In the genomic region with DNA sequence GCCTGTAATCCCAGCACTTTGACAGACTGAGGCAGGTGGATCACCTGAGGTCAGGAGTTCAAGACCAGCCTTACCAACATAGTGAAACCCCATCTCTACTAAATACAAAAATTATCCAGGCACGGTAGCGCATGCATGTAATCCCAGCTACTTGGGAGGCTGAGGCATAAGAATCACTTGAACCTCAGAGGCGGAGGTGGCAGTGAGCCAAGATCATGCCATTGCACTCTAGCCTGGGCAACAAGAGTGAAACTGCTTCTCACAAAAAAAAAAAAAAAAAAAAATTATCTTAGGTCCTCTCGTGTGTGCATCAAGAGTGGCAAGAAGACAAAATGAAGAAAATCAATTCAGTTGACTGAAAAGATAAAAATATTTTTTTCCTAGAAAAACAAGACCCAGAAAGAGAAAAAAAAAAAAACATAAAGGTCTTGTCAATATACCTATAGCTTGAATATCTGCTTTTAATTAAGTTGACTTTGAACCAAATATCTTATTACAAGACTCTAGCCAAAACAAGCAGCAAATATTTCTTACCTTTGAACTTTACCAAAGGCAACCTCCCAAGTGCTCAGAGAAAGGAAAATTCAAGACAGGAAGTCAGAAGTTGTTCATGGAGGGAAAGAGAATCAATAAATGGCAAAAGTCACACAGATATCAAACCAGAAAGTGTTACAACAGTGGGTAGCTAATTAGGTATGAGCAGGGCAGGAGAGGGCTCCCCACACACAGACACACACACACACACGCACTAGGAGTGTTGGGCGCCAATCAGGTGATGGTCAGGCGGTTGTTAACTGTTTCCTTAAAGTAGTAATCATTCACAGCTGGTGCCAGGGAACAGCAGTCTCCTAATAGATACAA, we compare ENCODE assay signal across 22 cellular contexts. TPM values are rescaled to one million over a fixed set of nuclear protein-coding genes. Genes with fewer than 3 reads are reported as not detected.
"Had no signal": no experiment of that assay in that cellular context is flagged by ENCODE, and none has a peak within 500 bp of the region (broad histone marks: within the 10 kb centered on the region; RNA-seq: fewer than 3 reads in every experiment).

No MANE protein-coding gene starts in this region.

- H3K27me3 ChIP-seq: esophagus squamous epithelium, hepatocyte, neutrophil, sigmoid colon, upper lobe of left lung, vagina had no signal

- H3K27ac Mint-ChIP-seq: effector memory CD8-positive, alpha-beta T cell had no signal

- H3K27ac ChIP-seq: epithelial cell of prostate, esophagus squamous epithelium, hepatocyte, neutrophil, sigmoid colon, skin epidermis, vagina had no signal

- H3K27me3 Mint-ChIP-seq: effector memory CD8-positive, alpha-beta T cell had no signal

- H3K36me3 ChIP-seq: esophagus squamous epithelium, neutrophil, sigmoid colon, upper lobe of left lung, vagina had no signal

- H3K9me3 ChIP-seq: vagina had no signal

- H3K9me3 Mint-ChIP-seq: effector memory CD8-positive, alpha-beta T cell had no signal

- ATAC-seq: effector memory CD8-positive, alpha-beta T cell; left cardiac atrium; naive thymus-derived CD8-positive, alpha-beta T cell had no signal

- H3K4me3 Mint-ChIP-seq: effector memory CD8-positive, alpha-beta T cell had no signal

- DNase-seq: effector memory CD8-positive, alpha-beta T cell; esophagus squamous epithelium; head of caudate nucleus; kidney; left cardiac atrium; naive thymus-derived CD8-positive, alpha-beta T cell; posterior cingulate gyrus; sigmoid colon; stimulated activated CD4-positive, alpha-beta T cell treated with anti-CD3 and anti-CD28 coated beads, Interleukin-12 subunit alpha, Interleukin-12 subunit beta, amount 100 ng/mL, for 4 hours; stimulated activated naive CD4-positive, alpha-beta T cell had no signal

- FAIRE-seq: kidney had no signal

- H3K4me3 ChIP-seq: esophagus squamous epithelium, hepatocyte, sigmoid colon, skin epidermis, upper lobe of left lung, vagina had no signal

- H3K4me1 ChIP-seq: esophagus squamous epithelium, sigmoid colon, vagina had no signal

RNA-seq across cellular contexts. Expression of a gene that starts 29.6 kb away (rescaled TPM):
- total RNA-seq: esophagus squamous epithelium; kidney; mesenteric fat pad; mononuclear cell; naive thymus-derived CD8-positive, alpha-beta T cell; osteoblast; pulmonary artery endothelial cell; sigmoid colon had no signal
- polyA plus RNA-seq: naive thymus-derived CD8-positive, alpha-beta T cell; neural cell had no signal

RNA-seq across cellular contexts. Expression of a gene that starts 40.0 kb away (rescaled TPM):
- total RNA-seq: esophagus squamous epithelium; kidney; mammary epithelial cell; naive thymus-derived CD8-positive, alpha-beta T cell; osteoblast; pulmonary artery endothelial cell had no signal
- polyA plus RNA-seq: mammary epithelial cell; naive thymus-derived CD8-positive, alpha-beta T cell; neural cell had no signal
